In the genomic region with DNA sequence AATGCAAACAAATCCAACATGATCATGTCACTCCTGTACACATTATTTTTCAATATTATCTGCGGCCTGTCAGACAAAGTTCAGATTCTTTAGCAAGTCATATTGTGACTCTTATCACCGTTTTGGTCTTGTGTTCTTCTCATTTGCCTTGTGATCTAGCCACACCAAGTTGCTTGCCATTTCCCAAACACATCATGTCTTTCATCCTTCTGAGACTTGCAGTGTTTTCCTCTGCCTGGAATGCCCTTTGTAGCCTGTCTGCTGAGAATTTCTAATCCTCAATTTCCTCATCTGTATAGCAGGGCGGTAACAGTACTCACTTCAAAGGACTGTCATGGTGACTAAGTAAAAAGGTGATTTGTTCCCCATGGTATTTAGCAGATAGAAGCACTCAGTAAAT, we compare ENCODE assay signal across 31 cellular contexts.
DNase-seq lines count a peak whose midpoint lies in the region; ATAC-seq, FAIRE-seq and TF ChIP-seq lines count a peak whose summit lies in the region.
"Had no signal": no experiment of that assay in that cellular context is flagged by ENCODE, and none has a peak within 500 bp of the region (broad histone marks: within the 10 kb centered on the region; RNA-seq: fewer than 3 reads in every experiment).

No MANE protein-coding gene starts in this region.

- H3K4me1 ChIP-seq in A549 (peaks cover 80% of the 10 kb centered on the region), HUES6 (ENCODE audit: control insufficient read depth, insufficient read depth, low read length) (peaks cover 35% of the 10 kb centered on the region), mesendoderm (ENCODE audit: control insufficient read depth, low read depth, low read length) (peaks cover 9% of the 10 kb centered on the region), gastroesophageal sphincter (peaks cover 0 to 13% (median 3%) of the 10 kb centered on the region in 3 donors), GM23338 (ENCODE audit: insufficient read depth) (no peaks in the 10 kb centered on the region)
- H3K4me1 ChIP-seq: colonic mucosa, lower lobe of right lung had no signal

- H3K56ac ChIP-seq in mesendoderm (ENCODE audit: low read length): no peak overlapping the region

- H2BK120ac ChIP-seq in mesendoderm (ENCODE audit: low read depth, low read length): no peak overlapping the region

- no peak; a peak in 1 of 5 replicates for TF ChIP-seq RAD21 in A549 (conservative IDR thresholded peaks at IDR 0.05 in 1 of 2, IDR thresholded peaks at IDR 0.05 in 1 of 2)

- POLR2A ChIA-PET in A549 (lab: Yijun Ruan, JAX) (no interaction called here), T-cell (lab: Charles Lee) (no interaction called here)

- H3K27ac ChIP-seq in A549 (peak overlapping the region; percentile 79 to 86), HUES6 (ENCODE audit: low read depth, low read length) (peak overlapping the region; percentile 1; the same call in 1 of the 2 replicates), mesendoderm (ENCODE audit: low read depth, low read length) (peak overlapping the region; percentile 56), gastroesophageal sphincter (no peak overlapping the region), GM23338 (ENCODE audit: low read depth) (no peak overlapping the region)
- H3K27ac ChIP-seq: colonic mucosa, lower lobe of right lung, neutrophil, tibial nerve had no signal

- H3K4me1 Mint-ChIP-seq in chondrocyte (ENCODE audit: low read depth) (peaks cover 73% of the 10 kb centered on the region), GM23338 (peaks cover 12% of the 10 kb centered on the region), T-cell (no peaks in the 10 kb centered on the region)
- H3K4me1 Mint-ChIP-seq: activated CD4-positive, alpha-beta memory T cell treated with anti-CD3 and anti-CD28 coated beads, Interleukin-2, amount 10 ng/mL, durations not matched to agents 7 days and 5 days; activated naive CD8-positive, alpha-beta T cell treated with anti-CD3 and anti-CD28 coated beads, Interleukin-2, amount 50 U/mL, for 24 hours had no signal

- H3K9me3 Mint-ChIP-seq in chondrocyte (ENCODE audit: low read depth) (peaks cover 17% of the 10 kb centered on the region), GM23338 (no peaks in the 10 kb centered on the region), T-cell (no peaks in the 10 kb centered on the region)
- H3K9me3 Mint-ChIP-seq: activated CD4-positive, alpha-beta memory T cell treated with anti-CD3 and anti-CD28 coated beads, Interleukin-2, amount 10 ng/mL, durations not matched to agents 7 days and 5 days; activated naive CD8-positive, alpha-beta T cell treated with anti-CD3 and anti-CD28 coated beads, Interleukin-2, amount 50 U/mL, for 24 hours; brain; H9 had no signal

- H3K36me3 Mint-ChIP-seq in chondrocyte (ENCODE audit: low read depth) (peaks cover 4% of the 10 kb centered on the region), GM23338 (ENCODE audit: low read depth) (no peaks in the 10 kb centered on the region), T-cell (no peaks in the 10 kb centered on the region)
- H3K36me3 Mint-ChIP-seq: brain had no signal

- peaks cover 3% of the 10 kb centered on the region for H3K9me2 ChIP-seq in GM23338 (ENCODE audit: insufficient read depth)

- TF ChIP-seq CTCF in A549 (IDR thresholded peaks at IDR 0.05) (no peak), chondrocyte (IDR thresholded peaks at IDR 0.05) (no peak), gastroesophageal sphincter (IDR thresholded peaks at IDR 0.05) (no peak), GM23338 (conservative IDR thresholded peaks at IDR 0.05; ENCODE audit: low read depth in 2 of 2) (no peak)

- H3K9ac ChIP-seq in HUES6 (ENCODE audit: low read length) (no peak overlapping the region), mesendoderm (ENCODE audit: low read length) (no peak overlapping the region)

- TF ChIP-seq EP300 in A549 (IDR thresholded peaks at IDR 0.05) (peak; percentile 78 to 86; a peak in 4 of 5 replicates), gastroesophageal sphincter (IDR thresholded peaks at IDR 0.05) (no peak)

- peak; percentile 36 to 52; a peak in 3 of 6 replicates for ATAC-seq in A549
- no peak for ATAC-seq in GM19328 (IDR thresholded peaks at IDR 0.05; ENCODE audit: unreplicated experiment)
- ATAC-seq in gastroesophageal sphincter: no peak
- ATAC-seq in GM23338: no peak
- no peak for ATAC-seq in T-cell (replicated peaks in 1 of 4)
- ATAC-seq: activated naive CD8-positive, alpha-beta T cell treated with anti-CD3 and anti-CD28 coated beads, Interleukin-2, amount 50 U/mL, for 24 hours; lower lobe of right lung had no signal

- H3K23ac ChIP-seq in mesendoderm (ENCODE audit: low read length): no peak overlapping the region

- H3F3A ChIP-seq in GM23338 (replicated peaks; ENCODE audit: low read depth): no peaks in the 10 kb centered on the region

- H3K79me2 ChIP-seq in mesendoderm (ENCODE audit: control insufficient read depth, insufficient read depth, low read length) (no peaks in the 10 kb centered on the region), GM23338 (replicated peaks; ENCODE audit: insufficient read depth) (no peaks in the 10 kb centered on the region)

- no peak overlapping the region for H2BK5ac ChIP-seq in mesendoderm (ENCODE audit: low read length)

- no peak overlapping the region for H2AK5ac ChIP-seq in mesendoderm (ENCODE audit: low read length)

- DNase-seq in A549 (ENCODE audit: low read depth in 1 of 2, low spot score in 1 of 2) (peak; percentile 15 to 89), chondrocyte (ENCODE audit: low spot score) (no peak), mesendoderm (peak; percentile 77), GM23338 (ENCODE audit: low spot score) (no peak), T-cell (no peak)
- DNase-seq: activated CD4-positive, alpha-beta memory T cell treated with anti-CD3 and anti-CD28 coated beads, Interleukin-2, amount 10 ng/mL, durations not matched to agents 7 days and 5 days; activated CD4-positive, CD25-positive, alpha-beta regulatory T cell; activated effector memory CD4-positive, alpha-beta T cell treated with anti-CD3 and anti-CD28 coated beads, Interleukin-2, amount 50 U/mL, for 16 hours; activated naive CD8-positive, alpha-beta T cell treated with anti-CD3 and anti-CD28 coated beads, Interleukin-2, amount 50 U/mL, for 24 hours; C1 segment of cervical spinal cord; colonic mucosa; H9; hypothalamus; KBM-7; lower lobe of right lung; NCI-H146; NCI-H2171 treated with DMSO at 0.1 percent for 48 hours; NCI-H524 treated with DMSO at 0.1 percent for 48 hours; RPMI8226; stimulated activated CD4-positive, alpha-beta T cell treated with anti-CD3 and anti-CD28 coated beads, Interleukin-2, amount 100 ng/mL, for 48 hours; stimulated activated naive CD4-positive, alpha-beta T cell treated with Interleukin-2 at 50 U/mL for 16 hours; T-helper 9 cell had no signal

- no peak overlapping the region for H3K4ac ChIP-seq in mesendoderm (ENCODE audit: low read depth, low read length)

- peak overlapping the region; percentile 24 for H3K27ac Mint-ChIP-seq in chondrocyte (ENCODE audit: unreplicated experiment)
- no peak overlapping the region for H3K27ac Mint-ChIP-seq in GM23338
- no peak overlapping the region for H3K27ac Mint-ChIP-seq in T-cell
- H3K27ac Mint-ChIP-seq: activated CD4-positive, alpha-beta memory T cell treated with anti-CD3 and anti-CD28 coated beads, Interleukin-2, amount 10 ng/mL, durations not matched to agents 7 days and 5 days; activated naive CD8-positive, alpha-beta T cell treated with anti-CD3 and anti-CD28 coated beads, Interleukin-2, amount 50 U/mL, for 24 hours; brain; H9 had no signal

- H3K27me3 ChIP-seq in HUES6 (ENCODE audit: control insufficient read depth, insufficient read depth, low read length) (no peaks in the 10 kb centered on the region), mesendoderm (ENCODE audit: insufficient read depth, low read length, poor library complexity) (no peaks in the 10 kb centered on the region), gastroesophageal sphincter (no peaks in the 10 kb centered on the region), GM23338 (ENCODE audit: insufficient read depth) (no peaks in the 10 kb centered on the region)
- H3K27me3 ChIP-seq: colonic mucosa, neutrophil, tibial nerve had no signal

- H3K79me1 ChIP-seq in mesendoderm (ENCODE audit: low read length): no peaks in the 10 kb centered on the region

- no peak overlapping the region for H2BK15ac ChIP-seq in mesendoderm (replicated peaks; ENCODE audit: low read depth)

- H3K9me3 ChIP-seq in A549 (no peaks in the 10 kb centered on the region; the same call in 2 of the 3 replicates), HUES6 (ENCODE audit: control insufficient read depth, insufficient read depth, low read depth, low read length) (no peaks in the 10 kb centered on the region), gastroesophageal sphincter (no peaks in the 10 kb centered on the region)
- H3K9me3 ChIP-seq: colonic mucosa, lower lobe of right lung, neutrophil, tibial nerve had no signal

- no peaks in the 10 kb centered on the region for H4K20me1 ChIP-seq in GM23338 (replicated peaks; ENCODE audit: insufficient read depth)

- H4K8ac ChIP-seq in mesendoderm (ENCODE audit: low read depth, low read length): no peak overlapping the region

- H3K27me3 Mint-ChIP-seq in chondrocyte (ENCODE audit: low read depth) (no peaks in the 10 kb centered on the region), GM23338 (ENCODE audit: insufficient read depth, low read depth, poor library complexity) (peaks cover 2% of the 10 kb centered on the region), T-cell (peaks cover 0 to 5% of the 10 kb centered on the region in 2 donors)
- H3K27me3 Mint-ChIP-seq: activated CD4-positive, alpha-beta memory T cell treated with anti-CD3 and anti-CD28 coated beads, Interleukin-2, amount 10 ng/mL, durations not matched to agents 7 days and 5 days; brain had no signal

- TF ChIP-seq POLR2A in A549 (IDR thresholded peaks at IDR 0.05; ENCODE audit: low read length) (no peak), gastroesophageal sphincter (IDR thresholded peaks at IDR 0.05) (no peak)

- FAIRE-seq in A549 (lab: Jason Lieb, UNC): peak; percentile 97
- FAIRE-seq: endometrium, frontal cortex, islet of Langerhans had no signal

- 3% methylated on average over 3 of the region's 3 CpGs for WGBS in A549 (ENCODE audit: missing lambda C conversion rate)
- WGBS in mesendoderm (ENCODE audit: extremely low coverage, insufficient coverage, low lambda C conversion rate): no CpG with 5 or more reads among the region's 3 CpGs
- WGBS in gastroesophageal sphincter (ENCODE audit: low coverage in 1 of 2), 2 donors: 83 to 89% methylated on average over 3 of the region's 3 CpGs

- no peak overlapping the region for H4K5ac ChIP-seq in mesendoderm (ENCODE audit: low read length)

- H3K4me2 ChIP-seq in A549 (peak overlapping the region; percentile 44), mesendoderm (ENCODE audit: low read length) (no peak overlapping the region), GM23338 (no peak overlapping the region)

- H3K4me3 Mint-ChIP-seq in chondrocyte (ENCODE audit: unreplicated experiment) (no peak overlapping the region), GM23338 (no peak overlapping the region), T-cell (no peak overlapping the region)
- H3K4me3 Mint-ChIP-seq: activated CD4-positive, alpha-beta memory T cell treated with anti-CD3 and anti-CD28 coated beads, Interleukin-2, amount 10 ng/mL, durations not matched to agents 7 days and 5 days; activated naive CD8-positive, alpha-beta T cell treated with anti-CD3 and anti-CD28 coated beads, Interleukin-2, amount 50 U/mL, for 24 hours; brain; H9 had no signal

- H3K36me3 ChIP-seq in HUES6 (ENCODE audit: control insufficient read depth, insufficient read depth, low read length): no peaks in the 10 kb centered on the region
- H3K36me3 ChIP-seq in mesendoderm (ENCODE audit: control insufficient read depth, insufficient read depth, low read length): no peaks in the 10 kb centered on the region
- H3K36me3 ChIP-seq in gastroesophageal sphincter: no peaks in the 10 kb centered on the region
- no peaks in the 10 kb centered on the region for H3K36me3 ChIP-seq in GM23338 (ENCODE audit: insufficient read depth)
- H3K36me3 ChIP-seq: colonic mucosa, neutrophil, tibial nerve had no signal

- CTCF ChIA-PET in A549 (lab: Yijun Ruan, JAX): interaction anchor here (5.1 kb wide), 1 partner anchor 194 kb away, joined by 23 read pairs; no protein-coding TSS in a partner anchor
- CTCF ChIA-PET in T-cell (lab: Charles Lee): no interaction called here

- no peak overlapping the region for H2AFZ ChIP-seq in GM23338

- no peak overlapping the region for H3K18ac ChIP-seq in mesendoderm (ENCODE audit: low read length)

- H3K4me3 ChIP-seq in A549 (no peak overlapping the region), HUES6 (ENCODE audit: low read depth, low read length) (no peak overlapping the region), mesendoderm (ENCODE audit: low read length) (no peak overlapping the region), gastroesophageal sphincter (no peak overlapping the region), GM23338 (no peak overlapping the region)
- H3K4me3 ChIP-seq: colonic mucosa, lower lobe of right lung, tibial nerve had no signal

Comparison
In these comparisons a context has a peak if more than half of its experiments do, and no peak if none do; other contexts are left out.
1. ATAC-seq: peak in A549 (2 of 2); none in GM19328 (single experiment), gastroesophageal sphincter (single experiment), GM23338 (single experiment) and T-cell (0 of 4).
2. DNase-seq: peak in A549 (2 of 2) and mesendoderm (single experiment); none in chondrocyte (single experiment), GM23338 (single experiment) and T-cell (0 of 34).
3. H3K27ac ChIP-seq: peak in A549 (2 of 2), HUES6 (single experiment) and mesendoderm (single experiment); none in gastroesophageal sphincter (0 of 4) and GM23338 (single experiment).